1 cellular context compared by ENCODE assay signal in the genomic region with DNA sequence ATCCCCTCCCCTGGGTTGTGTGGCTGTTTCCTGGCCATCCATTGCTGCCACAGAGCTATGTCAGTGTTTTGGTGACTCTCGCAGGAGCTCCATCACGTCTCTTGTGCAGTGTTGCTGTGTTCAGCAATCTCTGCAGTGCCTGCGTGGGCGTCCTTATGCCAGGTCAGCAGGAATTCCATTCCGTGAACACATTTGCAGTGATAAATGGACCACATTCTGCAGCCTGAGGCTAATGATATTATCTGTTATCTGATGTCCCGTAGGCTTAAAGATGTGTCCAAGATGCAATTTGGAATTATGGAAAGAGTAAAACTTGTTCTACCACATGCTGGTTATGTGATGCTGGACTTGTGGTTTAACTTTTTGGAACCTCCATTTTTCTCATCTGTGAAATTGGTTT.
A peak's percentile ranks its signal among the peaks of the same experiment; 100 is the strongest.
TF ChIP-seq lines count a peak whose summit lies in the region.

No MANE protein-coding gene starts in this region.

TF ChIP-seq in HepG2, 621 proteins besides CTCF, POLR2A, EP300 and RAD21:
- TF ChIP-seq, protein P1, sequence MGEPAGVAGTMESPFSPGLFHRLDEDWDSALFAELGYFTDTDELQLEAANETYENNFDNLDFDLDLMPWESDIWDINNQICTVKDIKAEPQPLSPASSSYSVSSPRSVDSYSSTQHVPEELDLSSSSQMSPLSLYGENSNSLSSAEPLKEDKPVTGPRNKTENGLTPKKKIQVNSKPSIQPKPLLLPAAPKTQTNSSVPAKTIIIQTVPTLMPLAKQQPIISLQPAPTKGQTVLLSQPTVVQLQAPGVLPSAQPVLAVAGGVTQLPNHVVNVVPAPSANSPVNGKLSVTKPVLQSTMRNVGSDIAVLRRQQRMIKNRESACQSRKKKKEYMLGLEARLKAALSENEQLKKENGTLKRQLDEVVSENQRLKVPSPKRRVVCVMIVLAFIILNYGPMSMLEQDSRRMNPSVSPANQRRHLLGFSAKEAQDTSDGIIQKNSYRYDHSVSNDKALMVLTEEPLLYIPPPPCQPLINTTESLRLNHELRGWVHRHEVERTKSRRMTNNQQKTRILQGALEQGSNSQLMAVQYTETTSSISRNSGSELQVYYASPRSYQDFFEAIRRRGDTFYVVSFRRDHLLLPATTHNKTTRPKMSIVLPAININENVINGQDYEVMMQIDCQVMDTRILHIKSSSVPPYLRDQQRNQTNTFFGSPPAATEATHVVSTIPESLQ (CRISPR knock-in tag; conservative IDR thresholded peaks at IDR 0.05): no peak
- TF ChIP-seq ESRRA (CRISPR knock-in tag; IDR thresholded peaks at IDR 0.05; ENCODE audit: low read depth): no peak
- 0 out of 2 replicates have a peak, but pooled peaks have one; percentile 19 for TF ChIP-seq MAFF (IDR thresholded peaks at IDR 0.05; ENCODE audit: low read depth, low read length)
- no peak for TF ChIP-seq ZNF546 (CRISPR knock-in tag; conservative IDR thresholded peaks at IDR 0.05)
- peak in 1 of 2 experiments; percentile 47; a peak in 2 of 4 replicates for TF ChIP-seq MAFK (conservative IDR thresholded peaks at IDR 0.05 in 1 of 2, IDR thresholded peaks at IDR 0.05 in 1 of 2; ENCODE audit: low read length in 2 of 2)
- TF ChIP-seq, protein P2, sequence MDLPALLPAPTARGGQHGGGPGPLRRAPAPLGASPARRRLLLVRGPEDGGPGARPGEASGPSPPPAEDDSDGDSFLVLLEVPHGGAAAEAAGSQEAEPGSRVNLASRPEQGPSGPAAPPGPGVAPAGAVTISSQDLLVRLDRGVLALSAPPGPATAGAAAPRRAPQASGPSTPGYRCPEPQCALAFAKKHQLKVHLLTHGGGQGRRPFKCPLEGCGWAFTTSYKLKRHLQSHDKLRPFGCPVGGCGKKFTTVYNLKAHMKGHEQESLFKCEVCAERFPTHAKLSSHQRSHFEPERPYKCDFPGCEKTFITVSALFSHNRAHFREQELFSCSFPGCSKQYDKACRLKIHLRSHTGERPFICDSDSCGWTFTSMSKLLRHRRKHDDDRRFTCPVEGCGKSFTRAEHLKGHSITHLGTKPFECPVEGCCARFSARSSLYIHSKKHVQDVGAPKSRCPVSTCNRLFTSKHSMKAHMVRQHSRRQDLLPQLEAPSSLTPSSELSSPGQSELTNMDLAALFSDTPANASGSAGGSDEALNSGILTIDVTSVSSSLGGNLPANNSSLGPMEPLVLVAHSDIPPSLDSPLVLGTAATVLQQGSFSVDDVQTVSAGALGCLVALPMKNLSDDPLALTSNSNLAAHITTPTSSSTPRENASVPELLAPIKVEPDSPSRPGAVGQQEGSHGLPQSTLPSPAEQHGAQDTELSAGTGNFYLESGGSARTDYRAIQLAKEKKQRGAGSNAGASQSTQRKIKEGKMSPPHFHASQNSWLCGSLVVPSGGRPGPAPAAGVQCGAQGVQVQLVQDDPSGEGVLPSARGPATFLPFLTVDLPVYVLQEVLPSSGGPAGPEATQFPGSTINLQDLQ (CRISPR knock-in tag; IDR thresholded peaks at IDR 0.05): no peak
- no peak for TF ChIP-seq ZNF556 (CRISPR knock-in tag; IDR thresholded peaks at IDR 0.05; ENCODE audit: borderline replicate concordance)
- TF ChIP-seq ATRX (CRISPR knock-in tag; IDR thresholded peaks at IDR 0.05; ENCODE audit: borderline replicate concordance): no peak
- TF ChIP-seq, protein P3, sequence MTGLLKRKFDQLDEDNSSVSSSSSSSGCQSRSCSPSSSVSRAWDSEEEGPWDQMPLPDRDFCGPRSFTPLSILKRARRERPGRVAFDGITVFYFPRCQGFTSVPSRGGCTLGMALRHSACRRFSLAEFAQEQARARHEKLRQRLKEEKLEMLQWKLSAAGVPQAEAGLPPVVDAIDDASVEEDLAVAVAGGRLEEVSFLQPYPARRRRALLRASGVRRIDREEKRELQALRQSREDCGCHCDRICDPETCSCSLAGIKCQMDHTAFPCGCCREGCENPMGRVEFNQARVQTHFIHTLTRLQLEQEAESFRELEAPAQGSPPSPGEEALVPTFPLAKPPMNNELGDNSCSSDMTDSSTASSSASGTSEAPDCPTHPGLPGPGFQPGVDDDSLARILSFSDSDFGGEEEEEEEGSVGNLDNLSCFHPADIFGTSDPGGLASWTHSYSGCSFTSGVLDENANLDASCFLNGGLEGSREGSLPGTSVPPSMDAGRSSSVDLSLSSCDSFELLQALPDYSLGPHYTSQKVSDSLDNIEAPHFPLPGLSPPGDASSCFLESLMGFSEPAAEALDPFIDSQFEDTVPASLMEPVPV (CRISPR knock-in tag; IDR thresholded peaks at IDR 0.05): no peak
- TF ChIP-seq, protein P4, sequence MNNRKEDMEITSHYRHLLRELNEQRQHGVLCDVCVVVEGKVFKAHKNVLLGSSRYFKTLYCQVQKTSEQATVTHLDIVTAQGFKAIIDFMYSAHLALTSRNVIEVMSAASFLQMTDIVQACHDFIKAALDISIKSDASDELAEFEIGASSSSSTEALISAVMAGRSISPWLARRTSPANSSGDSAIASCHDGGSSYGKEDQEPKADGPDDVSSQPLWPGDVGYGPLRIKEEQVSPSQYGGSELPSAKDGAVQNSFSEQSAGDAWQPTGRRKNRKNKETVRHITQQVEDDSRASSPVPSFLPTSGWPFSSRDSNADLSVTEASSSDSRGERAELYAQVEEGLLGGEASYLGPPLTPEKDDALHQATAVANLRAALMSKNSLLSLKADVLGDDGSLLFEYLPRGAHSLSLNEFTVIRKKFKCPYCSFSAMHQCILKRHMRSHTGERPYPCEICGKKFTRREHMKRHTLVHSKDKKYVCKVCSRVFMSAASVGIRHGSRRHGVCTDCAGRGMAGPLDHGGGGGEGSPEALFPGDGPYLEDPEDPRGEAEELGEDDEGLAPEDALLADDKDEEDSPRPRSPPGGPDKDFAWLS (CRISPR knock-in tag; IDR thresholded peaks at IDR 0.05; ENCODE audit: borderline replicate concordance): no peak
- no peak for TF ChIP-seq ZNF430 (CRISPR knock-in tag; IDR thresholded peaks at IDR 0.05)
- TF ChIP-seq ZNF570 (CRISPR knock-in tag; IDR thresholded peaks at IDR 0.05; ENCODE audit: borderline replicate concordance): no peak
TF ChIP-seq in HepG2: peak in this region for 2.
